ENCODE assay signal across 8 cellular contexts in genomic region chr1:162854245-162854860, GRCh38. TPM values are rescaled to one million over a fixed set of nuclear protein-coding genes. Genes with fewer than 3 reads are reported as not detected.
DNase-seq lines count a peak whose midpoint lies in the region; ATAC-seq, FAIRE-seq and TF ChIP-seq lines count a peak whose summit lies in the region.

No MANE protein-coding gene starts in this region.

- H3K27ac ChIP-seq in parathyroid adenoma, result no peak overlapping the region

- H3K9ac ChIP-seq in parathyroid adenoma, result no peak overlapping the region

- no peaks in the 10 kb centered on the region for H3K4me1 Mint-ChIP-seq in activated T-helper 17 cell treated with anti-CD3 and anti-CD28 coated beads, Interleukin-2, amount 50 U/mL, for 72 hours

- H3K4me3 ChIP-seq in Jurkat, Clone E6-1 (ENCODE audit: low read length), result no peak overlapping the region
- no peak overlapping the region for H3K4me3 ChIP-seq in parathyroid adenoma (ENCODE audit: low read depth, low read length)

- H3K27ac Mint-ChIP-seq in activated T-helper 17 cell treated with anti-CD3 and anti-CD28 coated beads, Interleukin-2, amount 50 U/mL, for 72 hours, result no peak overlapping the region

- no peaks in the 10 kb centered on the region for H3K9me3 Mint-ChIP-seq in activated T-helper 17 cell treated with anti-CD3 and anti-CD28 coated beads, Interleukin-2, amount 50 U/mL, for 72 hours

- H3K4me2 ChIP-seq in parathyroid adenoma (ENCODE audit: low read length), result no peak overlapping the region

- H3K36me3 ChIP-seq in parathyroid adenoma (ENCODE audit: control insufficient read depth, insufficient read depth, low read length), result no peaks in the 10 kb centered on the region

- peak; percentile 45 for TF ChIP-seq CTCF in parathyroid adenoma (IDR thresholded peaks at IDR 0.05)

- peak overlapping the region; percentile 12 for H2AFZ ChIP-seq in parathyroid adenoma

- FAIRE-seq in frontal cortex (lab: Jason Lieb, UNC), result peak; percentile 70

- H3K4me3 Mint-ChIP-seq in activated T-helper 17 cell treated with anti-CD3 and anti-CD28 coated beads, Interleukin-2, amount 50 U/mL, for 72 hours, result no peak overlapping the region

- H3K27me3 ChIP-seq in parathyroid adenoma (ENCODE audit: control insufficient read depth, insufficient read depth, low read length), result no peaks in the 10 kb centered on the region

- DNase-seq in DMS114 treated with DMSO at 0.1 percent for 48 hours (lab: John Stamatoyannopoulos, UW; ENCODE audit: unreplicated experiment) (peak; percentile 85), OCI-M1 (lab: John Stamatoyannopoulos, UW) (peak; percentile 89), frontal cortex (ENCODE audit: low spot score in 2 of 2) (peak; percentile 18 to 49)
- peak; percentile 63 for DNase-seq in Jurkat, Clone E6-1 (ENCODE audit: low read depth, low spot score)

- H3K79me2 ChIP-seq in parathyroid adenoma, result no peaks in the 10 kb centered on the region

- peak; percentile 77 for ATAC-seq in GM21423 (IDR thresholded peaks at IDR 0.05; ENCODE audit: unreplicated experiment)
- ATAC-seq in activated T-helper 17 cell treated with anti-CD3 and anti-CD28 coated beads, Interleukin-2, amount 50 U/mL, for 72 hours (replicated peaks), result peak; percentile 62
- no peak for ATAC-seq in GM18511 (IDR thresholded peaks at IDR 0.05; ENCODE audit: unreplicated experiment)

- no peaks in the 10 kb centered on the region for H3K36me3 Mint-ChIP-seq in activated T-helper 17 cell treated with anti-CD3 and anti-CD28 coated beads, Interleukin-2, amount 50 U/mL, for 72 hours (ENCODE audit: low read depth)

- H3K4me1 ChIP-seq in parathyroid adenoma, result no peaks in the 10 kb centered on the region

- H3K9me3 ChIP-seq in parathyroid adenoma (ENCODE audit: control insufficient read depth, low read length), result no peaks in the 10 kb centered on the region

- peaks cover 6% of the 10 kb centered on the region for H3K27me3 Mint-ChIP-seq in activated T-helper 17 cell treated with anti-CD3 and anti-CD28 coated beads, Interleukin-2, amount 50 U/mL, for 72 hours

RNA-seq across cellular contexts. Expression of gene CCDC190, which starts 6.6 kb away (rescaled TPM):
- polyA plus RNA-seq in Jurkat, Clone E6-1 (2012; ENCODE audit: insufficient read depth, insufficient read length), result not detected
- not detected for total RNA-seq in activated T-helper 17 cell treated with anti-CD3 and anti-CD28 coated beads, Interleukin-2, amount 50 U/mL, for 72 hours
- not detected for total RNA-seq in frontal cortex

Comparison
In these comparisons a context has a peak if more than half of its experiments do, and no peak if none do; other contexts are left out.
1. DNase-seq: peak in every context shown above with its lines; median percentile 89 in OCI-M1; 85 in DMS114 treated with DMSO at 0.1 percent for 48 hours; 63 in Jurkat, Clone E6-1; 34 in frontal cortex.